In genomic region chr16:27326738-27327585, GRCh38 we compare ENCODE assay signal across 8 cellular contexts. TPM values are rescaled to one million over a fixed set of nuclear protein-coding genes. Genes with fewer than 3 reads are reported as not detected.
DNase-seq lines count a peak whose midpoint lies in the region; ATAC-seq and TF ChIP-seq lines count a peak whose summit lies in the region.

No MANE protein-coding gene starts in this region.

- no peak overlapping the region for H2AFZ ChIP-seq in neural progenitor cell (replicated peaks)

- H3K27me3 ChIP-seq in neural progenitor cell, result peaks cover 4% of the 10 kb centered on the region

- H3K27ac Mint-ChIP-seq in activated T-helper 2 cell treated with anti-CD3 and anti-CD28 coated beads, Interferon-gamma antibody, Interleukin-2, Interleukin-4, amounts not matched to agents 10 μg/mL and 5 μg/mL and 100 μg/mL, durations not matched to agents 14 hours and 24 hours and 36 hours, result peak overlapping the region; percentile 89
- no peak overlapping the region for H3K27ac Mint-ChIP-seq in neural progenitor cell

- H3K4me3 ChIP-seq in neural progenitor cell, result no peak overlapping the region

- H3K9ac ChIP-seq in neural progenitor cell, result no peak overlapping the region

- ATAC-seq in GM19463 (IDR thresholded peaks at IDR 0.05; ENCODE audit: unreplicated experiment) (peak; percentile 67), GM21576 (IDR thresholded peaks at IDR 0.05; ENCODE audit: unreplicated experiment) (no peak)

- H3K9me3 Mint-ChIP-seq in activated T-helper 2 cell treated with anti-CD3 and anti-CD28 coated beads, Interferon-gamma antibody, Interleukin-2, Interleukin-4, amounts not matched to agents 10 μg/mL and 5 μg/mL and 100 μg/mL, durations not matched to agents 14 hours and 24 hours and 36 hours, result no peaks in the 10 kb centered on the region
- H3K9me3 Mint-ChIP-seq in neural progenitor cell, result peaks cover 4% of the 10 kb centered on the region

- no peak overlapping the region for H3K27ac ChIP-seq in neural progenitor cell

- H3F3A ChIP-seq in neural progenitor cell (ENCODE audit: low read depth), result peaks cover 11% of the 10 kb centered on the region

- intact Hi-C loops in activated T-helper 2 cell treated with anti-CD3 and anti-CD28 coated beads, Interferon-gamma antibody, Interleukin-2, Interleukin-4, amounts not matched to agents 10 μg/mL and 5 μg/mL and 100 μg/mL, durations not matched to agents 14 hours and 24 hours and 36 hours (cut with micrococcal nuclease), result loop anchor here (1.0 kb wide), 2 partner anchors 9 to 92 kb away; no protein-coding TSS in a partner anchor

- peak; percentile 93 to 96 for DNase-seq in NCI-H524 (lab: John Stamatoyannopoulos, UW)
- no peak for DNase-seq in activated T-helper 2 cell treated with anti-CD3 and anti-CD28 coated beads, Interferon-gamma antibody, Interleukin-2, Interleukin-4, amounts not matched to agents 10 μg/mL and 5 μg/mL and 100 μg/mL, durations not matched to agents 14 hours and 24 hours and 36 hours (ENCODE audit: low spot score)
- peak; percentile 88 for DNase-seq in fibroblast of the conjunctiva (ENCODE audit: low read depth)
- DNase-seq in neural progenitor cell (ENCODE audit: low spot score), result peak; percentile 71
- no peak for DNase-seq in NCI-H1105 treated with DMSO at 0.1 percent for 48 hours (lab: John Stamatoyannopoulos, UW)
- DNase-seq in cortex of kidney (lab: John Stamatoyannopoulos, UW), result no peak

- peaks cover 18% of the 10 kb centered on the region for H3K4me1 ChIP-seq in neural progenitor cell

- peaks cover 69% of the 10 kb centered on the region for H3K4me1 Mint-ChIP-seq in activated T-helper 2 cell treated with anti-CD3 and anti-CD28 coated beads, Interferon-gamma antibody, Interleukin-2, Interleukin-4, amounts not matched to agents 10 μg/mL and 5 μg/mL and 100 μg/mL, durations not matched to agents 14 hours and 24 hours and 36 hours (ENCODE audit: low read depth)
- peaks cover 29% of the 10 kb centered on the region for H3K4me1 Mint-ChIP-seq in neural progenitor cell

- no peaks in the 10 kb centered on the region for H3K9me3 ChIP-seq in neural progenitor cell (ENCODE audit: low read depth)

- H3K36me3 ChIP-seq in neural progenitor cell, result no peaks in the 10 kb centered on the region

- H4K20me1 ChIP-seq in neural progenitor cell (ENCODE audit: low read depth), result peaks cover 17% of the 10 kb centered on the region

- peak overlapping the region; percentile 54 for H3K4me3 Mint-ChIP-seq in activated T-helper 2 cell treated with anti-CD3 and anti-CD28 coated beads, Interferon-gamma antibody, Interleukin-2, Interleukin-4, amounts not matched to agents 10 μg/mL and 5 μg/mL and 100 μg/mL, durations not matched to agents 14 hours and 24 hours and 36 hours (ENCODE audit: low read depth)
- peak overlapping the region; percentile 35 for H3K4me3 Mint-ChIP-seq in neural progenitor cell

- peak overlapping the region; percentile 45 for H3K4me2 ChIP-seq in neural progenitor cell

- H3K36me3 Mint-ChIP-seq in activated T-helper 2 cell treated with anti-CD3 and anti-CD28 coated beads, Interferon-gamma antibody, Interleukin-2, Interleukin-4, amounts not matched to agents 10 μg/mL and 5 μg/mL and 100 μg/mL, durations not matched to agents 14 hours and 24 hours and 36 hours (ENCODE audit: low read depth), result peaks cover 97% of the 10 kb centered on the region
- H3K36me3 Mint-ChIP-seq in neural progenitor cell, result no peaks in the 10 kb centered on the region

- TF ChIP-seq CTCF in neural progenitor cell (IDR thresholded peaks at IDR 0.05), result no peak

- no peaks in the 10 kb centered on the region for H3K27me3 Mint-ChIP-seq in activated T-helper 2 cell treated with anti-CD3 and anti-CD28 coated beads, Interferon-gamma antibody, Interleukin-2, Interleukin-4, amounts not matched to agents 10 μg/mL and 5 μg/mL and 100 μg/mL, durations not matched to agents 14 hours and 24 hours and 36 hours (ENCODE audit: low read depth)
- peaks cover 15% of the 10 kb centered on the region for H3K27me3 Mint-ChIP-seq in neural progenitor cell (ENCODE audit: insufficient read depth, low read depth)

- no peaks in the 10 kb centered on the region for H3K79me2 ChIP-seq in neural progenitor cell (ENCODE audit: low read depth)

RNA-seq across cellular contexts. Expression of gene IL4R, which starts 13.2 kb away (rescaled TPM):
- total RNA-seq in activated T-helper 2 cell treated with anti-CD3 and anti-CD28 coated beads, Interferon-gamma antibody, Interleukin-2, Interleukin-4, amounts not matched to agents 10 μg/mL and 5 μg/mL and 100 μg/mL, durations not matched to agents 14 hours and 24 hours and 36 hours, result 434 and 437 TPM in 2 replicates
- total RNA-seq in neural progenitor cell (ENCODE audit: low replicate concordance), result 6.6 and 9.6 TPM in 2 replicates

RNA-seq across cellular contexts. Expression of gene NSMCE1, which starts 58.4 kb away (rescaled TPM):
- 186 and 189 TPM in 2 replicates for total RNA-seq in activated T-helper 2 cell treated with anti-CD3 and anti-CD28 coated beads, Interferon-gamma antibody, Interleukin-2, Interleukin-4, amounts not matched to agents 10 μg/mL and 5 μg/mL and 100 μg/mL, durations not matched to agents 14 hours and 24 hours and 36 hours
- total RNA-seq in neural progenitor cell (ENCODE audit: low replicate concordance), result 44.6 and 83.4 TPM in 2 replicates

Comparison
In these comparisons a context has a peak if more than half of its experiments do, and no peak if none do; other contexts are left out.
1. DNase-seq: peak in NCI-H524 (2 of 2), fibroblast of the conjunctiva (single experiment) and neural progenitor cell (single experiment); none in activated T-helper 2 cell treated with anti-CD3 and anti-CD28 coated beads, Interferon-gamma antibody, Interleukin-2, Interleukin-4, amounts not matched to agents 10 μg/mL and 5 μg/mL and 100 μg/mL, durations not matched to agents 14 hours and 24 hours and 36 hours (single experiment), NCI-H1105 treated with DMSO at 0.1 percent for 48 hours (single experiment) and cortex of kidney (single experiment).
2. RNA of gene IL4R, which starts 13.2 kb away (total RNA-seq): 434 to 437 TPM in activated T-helper 2 cell treated with anti-CD3 and anti-CD28 coated beads, Interferon-gamma antibody, Interleukin-2, Interleukin-4, amounts not matched to agents 10 μg/mL and 5 μg/mL and 100 μg/mL, durations not matched to agents 14 hours and 24 hours and 36 hours; 6.6 to 9.6 TPM in neural progenitor cell; every median in the first group is over 10 times any median in the second.